Comparison of ENCODE assay signal across 8 cellular contexts in the genomic region with DNA sequence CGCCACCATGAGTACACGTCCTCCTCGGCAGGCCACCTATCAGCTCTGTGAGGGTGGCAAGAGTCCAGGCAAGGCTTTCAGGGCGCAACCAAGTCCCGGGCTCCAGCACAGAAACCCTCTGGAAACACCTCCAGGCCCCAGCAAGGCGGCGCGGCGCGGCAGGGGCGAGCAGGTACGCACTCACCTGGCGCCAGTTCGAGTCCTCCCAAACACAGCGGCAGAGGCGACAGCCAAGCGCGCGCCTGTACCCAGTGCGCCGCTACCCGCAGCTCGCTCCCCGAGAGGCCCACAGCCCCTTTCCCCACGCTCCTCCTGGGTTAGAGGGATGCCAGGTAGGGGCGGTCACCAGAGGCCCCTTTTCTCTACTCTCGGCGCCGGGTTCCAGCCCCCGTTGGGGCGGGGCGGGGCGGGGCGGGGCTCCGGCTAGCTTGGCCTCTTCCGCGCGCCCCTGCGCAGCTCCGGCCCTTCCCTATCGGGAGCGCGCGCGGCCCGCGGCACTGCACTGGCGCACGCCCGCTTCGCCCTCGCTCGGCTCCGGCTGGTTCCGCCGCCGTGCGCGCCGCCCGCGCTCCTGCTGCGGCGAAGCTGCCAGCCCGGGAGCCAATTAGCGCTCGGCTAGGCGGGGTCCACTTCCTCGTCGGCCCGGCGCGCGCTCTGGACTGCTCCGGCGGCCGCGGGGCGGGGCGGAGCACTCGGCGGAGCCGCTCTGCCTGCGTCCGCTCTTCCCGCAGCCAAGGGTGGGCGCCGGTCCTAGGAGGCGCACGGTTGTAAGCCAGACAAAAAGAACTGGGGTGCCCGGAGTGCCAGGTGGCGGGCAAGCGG. TPM values are rescaled to one million over a fixed set of nuclear protein-coding genes. Genes with fewer than 3 reads are reported as not detected.
A peak's percentile ranks its signal among the peaks of the same experiment; 100 is the strongest.
DNase-seq lines count a peak whose midpoint lies in the region; ATAC-seq, FAIRE-seq and TF ChIP-seq lines count a peak whose summit lies in the region.

NMRK1 (minus strand) TSS at position 332 of the 822 bp plus-strand sequence. CDS start 5,040 bp downstream, outside the sequence.
OSTF1 (plus strand) TSS at position 691 of the 822 bp plus-strand sequence. CDS start 179 bp downstream, outside the sequence.

- ATAC-seq in HG02571 (IDR thresholded peaks at IDR 0.05; ENCODE audit: unreplicated experiment) = peak; percentile 81

- CTCF ChIA-PET in activated naive CD4-positive, alpha-beta T cell treated with anti-CD3 and anti-CD28 coated beads for 36 hours (lab: Charles Lee) = interaction anchor here (0.9 to 1.4 kb wide), 2 partner anchors 61 to 135 kb away, joined by 3 to 5 read pairs; partner anchors contain the start of gene C9orf40

- no peaks in the 10 kb centered on the region for H3K27me3 Mint-ChIP-seq in activated naive CD4-positive, alpha-beta T cell treated with anti-CD3 and anti-CD28 coated beads for 36 hours (ENCODE audit: low read depth)

- peaks cover 62% of the 10 kb centered on the region for H3K4me1 Mint-ChIP-seq in activated naive CD4-positive, alpha-beta T cell treated with anti-CD3 and anti-CD28 coated beads for 36 hours (ENCODE audit: low read depth)

- DNase-seq in GM06990 (ENCODE audit: extremely low read depth, insufficient read length) (peak; percentile 99), NB4 (ENCODE audit: low read depth) (peak; percentile 92), SK-N-DZ (ENCODE audit: low spot score) (peak; percentile 90), frontal cortex (ENCODE audit: low spot score in 2 of 2) (peak; percentile 86 to 91)
- DNase-seq in activated naive CD4-positive, alpha-beta T cell treated with anti-CD3 and anti-CD28 coated beads for 36 hours = peak; percentile 93

- no peaks in the 10 kb centered on the region for H3K9me3 Mint-ChIP-seq in activated naive CD4-positive, alpha-beta T cell treated with anti-CD3 and anti-CD28 coated beads for 36 hours

- H3K36me3 Mint-ChIP-seq in activated naive CD4-positive, alpha-beta T cell treated with anti-CD3 and anti-CD28 coated beads for 36 hours (ENCODE audit: low read depth) = peaks cover 3% of the 10 kb centered on the region

- H3K36me3 ChIP-seq in GM06990 (ENCODE audit: control insufficient read depth, insufficient read depth, low read length) (no peaks in the 10 kb centered on the region), neutrophil (peaks cover under 1% of the 10 kb centered on the region)

- TF ChIP-seq POLR2A in NB4 (IDR thresholded peaks at IDR 0.05; ENCODE audit: extremely low read depth, insufficient read length) = peak; percentile 42

- H3K4me3 Mint-ChIP-seq in activated naive CD4-positive, alpha-beta T cell treated with anti-CD3 and anti-CD28 coated beads for 36 hours = peak within 1 kb of the TSS; percentile 95

- H3K27ac ChIP-seq in neutrophil = peak within 1 kb of the TSS; percentile 97

- peaks cover 60 to 65% of the 10 kb centered on the region in 2 experiments for H3K4me1 ChIP-seq in neutrophil (ENCODE audit: control insufficient read depth in 1 of 2, insufficient read depth in 1 of 2, low read depth in 1 of 2, low read length in 1 of 2)

- intact Hi-C loops in activated naive CD4-positive, alpha-beta T cell treated with anti-CD3 and anti-CD28 coated beads for 36 hours (cut with micrococcal nuclease) = loop anchor here (1.0 to 5.0 kb wide), 10 partner anchors 11 to 1956 kb away; partner anchors contain the start of genes ANXA1, CARNMT1, PCSK5 and RFK

- H3K27ac Mint-ChIP-seq in activated naive CD4-positive, alpha-beta T cell treated with anti-CD3 and anti-CD28 coated beads for 36 hours = peak within 1 kb of the TSS; percentile 94

- H3K9me3 ChIP-seq in neutrophil = no peaks in the 10 kb centered on the region

- peak within 1 kb of the TSS; percentile 89 for H3K4me3 ChIP-seq in GM06990 (replicated peaks; ENCODE audit: low read depth, low read length)
- H3K4me3 ChIP-seq in NB4 (ENCODE audit: low read depth, low read length) = peak within 1 kb of the TSS; percentile 72
- H3K4me3 ChIP-seq in neutrophil (ENCODE audit: low read depth in 1 of 2, low read length in 1 of 2) = peak within 1 kb of the TSS; percentile 98

- FAIRE-seq in frontal cortex (lab: Jason Lieb, UNC) = no peak

- TF ChIP-seq CTCF in GM06990 (IDR thresholded peaks at IDR 0.05; ENCODE audit: insufficient read depth, low read length, poor library complexity, severe bottlenecking) (no peak), NB4 (IDR thresholded peaks at IDR 0.05; ENCODE audit: low read depth, low read length) (no peak), neutrophil (IDR thresholded peaks at IDR 0.05) (peak; percentile 36), subcutaneous adipose tissue (IDR thresholded peaks at IDR 0.05; ENCODE audit: low read depth) (no peak)

- H3K27me3 ChIP-seq in GM06990 (replicated peaks; ENCODE audit: control insufficient read depth, insufficient read depth, low read length) (no peaks in the 10 kb centered on the region), neutrophil (no peaks in the 10 kb centered on the region)

RNA-seq across cellular contexts. Expression of gene NMRK1, which starts in this region (rescaled TPM):
- polyA plus RNA-seq in SK-N-DZ (2014; cell fraction: cytosol; rRNA removed) = 0.82 and 1.2 TPM in 2 replicates
- 0.97 and 1.9 TPM in 2 replicates for polyA plus RNA-seq in SK-N-DZ (2014; cell fraction: nucleus; rRNA removed)
- total RNA-seq in activated naive CD4-positive, alpha-beta T cell treated with anti-CD3 and anti-CD28 coated beads for 36 hours = 10 to 100 TPM; 20.6 to 22.6 TPM
- total RNA-seq in frontal cortex (6.1 TPM), subcutaneous adipose tissue (10 to 100 TPM; 23.6 to 44.1 (median 29.3) TPM)

RNA-seq across cellular contexts. Expression of gene OSTF1, which starts in this region (rescaled TPM):
- 2.1 and 2.4 TPM in 2 replicates for polyA plus RNA-seq in SK-N-DZ (2014; cell fraction: cytosol; rRNA removed)
- 1.3 and 1.4 TPM in 2 replicates for polyA plus RNA-seq in SK-N-DZ (2014; cell fraction: nucleus; rRNA removed)
- total RNA-seq in activated naive CD4-positive, alpha-beta T cell treated with anti-CD3 and anti-CD28 coated beads for 36 hours = 100 to 1,000 TPM; 102 to 104 TPM
- total RNA-seq in frontal cortex (11.8 TPM), subcutaneous adipose tissue (10 to 100 TPM; 37.9 to 69.4 (median 42.4) TPM)

Comparison
In these comparisons a context has a peak if more than half of its experiments do, and no peak if none do; other contexts are left out.
1. Peak in every context shown above with its lines: DNase-seq, ATAC-seq, H3K4me3 ChIP-seq and H3K27ac ChIP-seq.